ENCODE assay signal across 8 cellular contexts in the genomic region with DNA sequence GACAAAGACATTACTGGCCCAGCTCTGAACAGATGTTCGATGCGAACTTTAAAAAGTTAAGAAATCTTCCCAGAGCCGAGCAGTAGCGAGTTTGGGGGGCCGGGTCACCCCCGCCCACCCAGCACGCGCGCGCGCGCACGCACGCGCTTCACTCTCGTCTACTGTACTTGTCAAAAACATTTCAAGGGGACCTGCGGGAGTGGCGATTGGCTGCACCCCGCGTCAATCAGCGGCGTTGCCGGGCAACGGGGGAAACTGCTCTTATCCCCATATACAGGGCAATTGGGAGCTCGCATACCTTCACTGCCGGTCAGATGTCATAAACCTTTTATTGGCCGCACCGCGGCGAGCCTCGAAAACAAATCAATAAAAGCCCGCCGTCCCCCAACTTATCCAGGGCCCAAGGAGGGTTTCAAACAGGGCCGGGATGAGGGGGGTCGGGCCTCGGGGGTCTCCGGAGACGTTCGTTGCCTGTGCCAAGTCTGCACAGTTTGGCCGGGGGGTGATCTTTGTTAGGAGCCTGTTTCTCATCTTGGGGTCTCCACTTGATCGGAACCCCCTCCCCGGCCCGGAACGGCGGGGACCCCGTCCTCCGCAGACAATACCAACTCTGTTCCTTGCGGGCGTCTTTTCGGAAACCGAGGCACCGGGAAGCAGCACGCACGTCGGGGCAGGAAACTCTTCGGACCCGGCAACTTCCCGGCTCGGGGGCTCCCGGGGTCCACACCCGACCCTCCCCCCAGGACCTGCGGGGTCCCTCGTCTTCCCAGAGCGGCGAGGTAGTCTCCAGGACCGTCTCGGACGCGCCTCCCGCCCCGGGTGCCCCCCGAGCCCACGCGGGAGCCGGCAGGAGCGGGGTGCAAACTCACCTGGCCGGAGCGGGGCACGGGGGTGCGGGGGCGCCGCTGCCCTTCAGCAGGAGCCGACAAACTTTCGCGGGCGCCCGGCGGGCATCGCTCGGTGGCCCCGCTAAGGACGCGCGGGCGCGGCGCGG. TPM values are rescaled to one million over a fixed set of nuclear protein-coding genes. Genes with fewer than 3 reads are reported as not detected.
DNase-seq lines count a peak whose midpoint lies in the region; ATAC-seq, FAIRE-seq and TF ChIP-seq lines count a peak whose summit lies in the region.

No MANE protein-coding gene starts in this region.

- peak; percentile 86 for ATAC-seq in HG02852 (IDR thresholded peaks at IDR 0.05; ENCODE audit: unreplicated experiment)

- H3K4me3 ChIP-seq in right atrium auricular region (peak overlapping the region; percentile 95 to 98), prostate gland (peak overlapping the region; percentile 91 to 92), urinary bladder (ENCODE audit: low read depth, low read length) (peak overlapping the region; percentile 99)

- H3K27me3 Mint-ChIP-seq in T-helper 1 cell treated with Interleukin-12 subunit alpha and Interleukin-12 subunit beta and Interleukin-4 antibody, amounts not matched to agents 30 μg/mL and 1 μg/mL, for 36 hours (ENCODE audit: low read depth), result no peaks in the 10 kb centered on the region

- H3K4me1 ChIP-seq in right atrium auricular region, result peaks cover 3 to 31% of the 10 kb centered on the region in 2 donors
- H3K4me1 ChIP-seq in prostate gland (replicated peaks), result peaks cover 8% of the 10 kb centered on the region
- no peaks in the 10 kb centered on the region for H3K4me1 ChIP-seq in urinary bladder (ENCODE audit: insufficient read depth)

- intact Hi-C loops in prostate gland (cut with DNase I), result loop anchor here (2.0 to 10.0 kb wide), 4 partner anchors 51 to 496 kb away; no protein-coding TSS in a partner anchor

- TF ChIP-seq CTCF in right atrium auricular region (IDR thresholded peaks at IDR 0.05), result no peak
- TF ChIP-seq CTCF in prostate gland (IDR thresholded peaks at IDR 0.05), result no peak

- peak overlapping the region; percentile 92 for H3K27ac Mint-ChIP-seq in T-helper 1 cell treated with Interleukin-12 subunit alpha and Interleukin-12 subunit beta and Interleukin-4 antibody, amounts not matched to agents 30 μg/mL and 1 μg/mL, for 36 hours

- H3K9me3 Mint-ChIP-seq in T-helper 1 cell treated with Interleukin-12 subunit alpha and Interleukin-12 subunit beta and Interleukin-4 antibody, amounts not matched to agents 30 μg/mL and 1 μg/mL, for 36 hours, result no peaks in the 10 kb centered on the region

- FAIRE-seq in GM12892 (lab: Jason Lieb, UNC), result peak; percentile 95

- peak; percentile 94 for DNase-seq in GM12892 (ENCODE audit: insufficient read length)
- peak; percentile 58 for DNase-seq in NCI-H1436 treated with DMSO at 0.1 percent for 48 hours (lab: John Stamatoyannopoulos, UW)
- peak; percentile 99 for DNase-seq in right atrium auricular region (ENCODE audit: low spot score)
- DNase-seq in prostate gland (ENCODE audit: low spot score), result peak; percentile 99

- peak; percentile 71; the same call in 1 of the 2 replicates for TF ChIP-seq POLR2A in GM12892 (IDR thresholded peaks at IDR 0.05; ENCODE audit: low read depth, low read length)
- TF ChIP-seq POLR2A in prostate gland (IDR thresholded peaks at IDR 0.05), result peak; percentile 66

- H3K4me1 Mint-ChIP-seq in T-helper 1 cell treated with Interleukin-12 subunit alpha and Interleukin-12 subunit beta and Interleukin-4 antibody, amounts not matched to agents 30 μg/mL and 1 μg/mL, for 36 hours (ENCODE audit: low read depth), result peaks cover 46% of the 10 kb centered on the region

- peak overlapping the region; percentile 87 for H3K4me3 Mint-ChIP-seq in T-helper 1 cell treated with Interleukin-12 subunit alpha and Interleukin-12 subunit beta and Interleukin-4 antibody, amounts not matched to agents 30 μg/mL and 1 μg/mL, for 36 hours

- H3K36me3 Mint-ChIP-seq in T-helper 1 cell treated with Interleukin-12 subunit alpha and Interleukin-12 subunit beta and Interleukin-4 antibody, amounts not matched to agents 30 μg/mL and 1 μg/mL, for 36 hours (ENCODE audit: low read depth), result peaks cover 16% of the 10 kb centered on the region

- H3K36me3 ChIP-seq in right atrium auricular region (peaks cover 8% of the 10 kb centered on the region), prostate gland (no peaks in the 10 kb centered on the region), urinary bladder (ENCODE audit: insufficient read depth) (no peaks in the 10 kb centered on the region)

- H3K27me3 ChIP-seq in right atrium auricular region (no peaks in the 10 kb centered on the region), prostate gland (replicated peaks; ENCODE audit: insufficient read depth) (no peaks in the 10 kb centered on the region)

- WGBS in prostate gland, result under 1% methylated on average over 87 of the region's 98 CpGs
- under 1% methylated on average over 96 of the region's 98 CpGs for WGBS in urinary bladder

- H3K9me3 ChIP-seq in right atrium auricular region (no peaks in the 10 kb centered on the region), prostate gland (no peaks in the 10 kb centered on the region)

- H3K27ac ChIP-seq in angular gyrus (ENCODE audit: low read depth, low read length) (peak overlapping the region; percentile 66), right atrium auricular region (peak overlapping the region; percentile 98 to 100), prostate gland (peak overlapping the region; percentile 94 to 95), urinary bladder (ENCODE audit: low read depth) (peak overlapping the region; percentile 99)

RNA-seq across cellular contexts. Expression of a gene that starts 0.7 kb away (rescaled TPM):
- polyA plus RNA-seq in GM12892 (2012; ENCODE audit: missing spikeins), result 29.8 TPM
- 10 to 100 TPM; 80.1 to 90.3 TPM for total RNA-seq in right atrium auricular region
- total RNA-seq in prostate gland, result 100 to 1,000 TPM in 1 of 2 donors, 10 to 100 TPM in 1; 53.9 to 141 TPM
- total RNA-seq in urinary bladder, result 38.5 TPM
- 64.7 TPM for polyA plus RNA-seq in urinary bladder

Comparison
In these comparisons a context has a peak if more than half of its experiments do, and no peak if none do; other contexts are left out.
1. Peak in every context shown above with its lines: DNase-seq, ATAC-seq, H3K4me3 ChIP-seq and H3K27ac ChIP-seq.